Comparison of ENCODE assay signal across 8 cellular contexts in genomic region chr3:149655826-149656599, GRCh38. TPM values are rescaled to one million over a fixed set of nuclear protein-coding genes. Genes with fewer than 3 reads are reported as not detected.
A peak's percentile ranks its signal among the peaks of the same experiment; 100 is the strongest.
DNase-seq lines count a peak whose midpoint lies in the region; ATAC-seq, FAIRE-seq and TF ChIP-seq lines count a peak whose summit lies in the region.

No MANE protein-coding gene starts in this region.

- no peak overlapping the region for H4K91ac ChIP-seq in neuronal stem cell (ENCODE audit: low read depth, low read length, poor library complexity)

- DNase-seq in CD8-positive, alpha-beta T cell, result no peak
- DNase-seq in SJCRH30 (peak in 1 of 2 experiments; percentile 38), fibroblast of mammary gland (ENCODE audit: low read depth) (peak; percentile 41), neuronal stem cell (ENCODE audit: low spot score) (no peak), NCI-H2171 treated with DMSO at 0.1 percent for 48 hours (lab: John Stamatoyannopoulos, UW) (no peak), GM12891 (ENCODE audit: insufficient read length, low spot score) (no peak), NCI-H774 (lab: John Stamatoyannopoulos, UW) (no peak)

- no peak overlapping the region for H3K4ac ChIP-seq in neuronal stem cell (ENCODE audit: low read length)

- no peak for FAIRE-seq in GM12891 (lab: Jason Lieb, UNC)

- H3K4me3 ChIP-seq in CD8-positive, alpha-beta T cell (ENCODE audit: low read depth, low read length), result no peak overlapping the region
- H3K4me3 ChIP-seq in SJCRH30 (peak overlapping the region; percentile 71), fibroblast of mammary gland (ENCODE audit: control insufficient read depth, low read depth, low read length) (peak overlapping the region; percentile 95), neuronal stem cell (ENCODE audit: low read length in 2 of 2) (peak overlapping the region; percentile 58 to 92)

- POLR2A ChIA-PET in CD8-positive, alpha-beta T cell (lab: Charles Lee), result no interaction called here

- H3K4me3 Mint-ChIP-seq in CD8-positive, alpha-beta T cell, result peak overlapping the region; percentile 30

- no peak overlapping the region for H2AFZ ChIP-seq in neuronal stem cell (ENCODE audit: low read length)

- peaks cover 48% of the 10 kb centered on the region for H3K27me3 Mint-ChIP-seq in CD8-positive, alpha-beta T cell (ENCODE audit: low read depth)

- H3K9ac ChIP-seq in neuronal stem cell (ENCODE audit: low read depth, low read length, poor library complexity), result peak overlapping the region; percentile 91

- H3K27ac ChIP-seq in CD8-positive, alpha-beta T cell (ENCODE audit: low read depth, low read length), result no peak overlapping the region
- H3K27ac ChIP-seq in SJCRH30 (peak overlapping the region; percentile 93), neuronal stem cell (replicated peaks; ENCODE audit: low read length) (no peak overlapping the region)

- TF ChIP-seq CTCF in CD8-positive, alpha-beta T cell (IDR thresholded peaks at IDR 0.05), result no peak
- no peak for TF ChIP-seq CTCF in fibroblast of mammary gland (conservative IDR thresholded peaks at IDR 0.05; ENCODE audit: control insufficient read depth, insufficient read depth, low read depth, low read length)

- no CpG with 5 or more reads among the region's 2 CpGs for WGBS in neuronal stem cell (ENCODE audit: extremely low coverage in 2 of 2, insufficient read length in 2 of 2, insufficient replicate concordance in 1 of 2), 2 donors

- peak overlapping the region; percentile 96 for H3K4me2 ChIP-seq in neuronal stem cell (ENCODE audit: insufficient read depth, low read length, poor library complexity, severe bottlenecking)

- no peak overlapping the region for H4K8ac ChIP-seq in neuronal stem cell (ENCODE audit: low read depth, low read length)

- no peak overlapping the region for H3K27ac Mint-ChIP-seq in CD8-positive, alpha-beta T cell

- no peak overlapping the region for H3K23ac ChIP-seq in neuronal stem cell (ENCODE audit: low read depth, low read length, poor library complexity)

- no peak overlapping the region for H2BK12ac ChIP-seq in neuronal stem cell (ENCODE audit: low read length)

- peaks cover 7% of the 10 kb centered on the region for H3K79me1 ChIP-seq in neuronal stem cell (ENCODE audit: low read depth, low read length)

- H3K14ac ChIP-seq in neuronal stem cell (ENCODE audit: low read length), result no peak overlapping the region

- H2BK15ac ChIP-seq in neuronal stem cell (ENCODE audit: low read length), result no peak overlapping the region

- CTCF ChIA-PET in CD8-positive, alpha-beta T cell (lab: Charles Lee), result interaction anchor here (0.6 kb wide), 1 partner anchor 331 kb away, joined by 3 read pairs; no protein-coding TSS in a partner anchor

- no peak overlapping the region for H2BK120ac ChIP-seq in neuronal stem cell (ENCODE audit: low read depth, low read length)

- H3K9me3 Mint-ChIP-seq in CD8-positive, alpha-beta T cell, result no peaks in the 10 kb centered on the region

- peaks cover 18% of the 10 kb centered on the region for H3K4me1 Mint-ChIP-seq in CD8-positive, alpha-beta T cell (ENCODE audit: low read depth)

- no peak for ATAC-seq in CD8-positive, alpha-beta T cell
- no peak for ATAC-seq in HG02981 (IDR thresholded peaks at IDR 0.05; ENCODE audit: unreplicated experiment)

- H3K4me1 ChIP-seq in CD8-positive, alpha-beta T cell (ENCODE audit: insufficient read depth, low read length), result peaks cover 4% of the 10 kb centered on the region
- H3K4me1 ChIP-seq in SJCRH30 (peaks cover 10% of the 10 kb centered on the region), neuronal stem cell (ENCODE audit: control insufficient read depth in 2 of 2, insufficient read depth in 1 of 2, low read depth in 1 of 2, low read length in 2 of 2) (peaks cover 4 to 10% of the 10 kb centered on the region in 2 donors)

- no peaks in the 10 kb centered on the region for H3K36me3 ChIP-seq in CD8-positive, alpha-beta T cell (ENCODE audit: insufficient read depth, low read length)
- H3K36me3 ChIP-seq in SJCRH30, result peaks cover 30% of the 10 kb centered on the region
- peaks cover 0 to 40% of the 10 kb centered on the region in 2 donors for H3K36me3 ChIP-seq in neuronal stem cell (replicated peaks in 1 of 2; ENCODE audit: control insufficient read depth in 2 of 2, insufficient read depth in 2 of 2, low read length in 2 of 2)

- H2BK5ac ChIP-seq in neuronal stem cell (ENCODE audit: low read length), result no peak overlapping the region

- H3K18ac ChIP-seq in neuronal stem cell (ENCODE audit: low read length), result no peak overlapping the region

- H3K36me3 Mint-ChIP-seq in CD8-positive, alpha-beta T cell, result no peaks in the 10 kb centered on the region

- TF ChIP-seq POLR2A in GM12891 (IDR thresholded peaks at IDR 0.05; ENCODE audit: low read depth, low read length), result no peak

- H2AK5ac ChIP-seq in neuronal stem cell (ENCODE audit: low read depth, low read length), result no peak overlapping the region

- peaks cover 4% of the 10 kb centered on the region for H3K27me3 ChIP-seq in CD8-positive, alpha-beta T cell (ENCODE audit: insufficient read depth, low read length)
- H3K27me3 ChIP-seq in SJCRH30, result no peaks in the 10 kb centered on the region
- H3K27me3 ChIP-seq in neuronal stem cell (ENCODE audit: control insufficient read depth in 3 of 3, insufficient read depth in 3 of 3, low read depth in 1 of 3, low read length in 3 of 3), result peaks cover 0 to 3% (median 0%) of the 10 kb centered on the region in 3 experiments

- intact Hi-C loops in CD8-positive, alpha-beta T cell (cut with DNase I, micrococcal nuclease), result loop anchor here in 1 of 2 experiments (10.0 kb wide), 1 partner anchor 71 kb away; no protein-coding TSS in a partner anchor

- no peaks in the 10 kb centered on the region for H3K9me3 ChIP-seq in CD8-positive, alpha-beta T cell (ENCODE audit: low read length)
- H3K9me3 ChIP-seq in SJCRH30 (replicated peaks) (no peaks in the 10 kb centered on the region), neuronal stem cell (replicated peaks in 1 of 2; ENCODE audit: control insufficient read depth in 2 of 2, insufficient read depth in 1 of 2, low read depth in 1 of 2, low read length in 2 of 2) (peaks cover 0 to 11% of the 10 kb centered on the region in 2 donors)

TF ChIP-seq in GM12891, 5 proteins besides CTCF, POLR2A, EP300 and RAD21:
- TF ChIP-seq POLR2AphosphoS5 (IDR thresholded peaks at IDR 0.05; ENCODE audit: low read depth, low read length), result no peak
- no peak for TF ChIP-seq PAX5 (IDR thresholded peaks at IDR 0.05; ENCODE audit: insufficient read depth, low read length, severe bottlenecking)
- TF ChIP-seq TAF1 (IDR thresholded peaks at IDR 0.05; ENCODE audit: low read depth, low read length), result no peak
- no peak for TF ChIP-seq SPI1 (IDR thresholded peaks at IDR 0.05; ENCODE audit: low read depth, low read length)
- TF ChIP-seq POU2F2 (IDR thresholded peaks at IDR 0.05; ENCODE audit: low read depth, low read length), result no peak

RNA-seq across cellular contexts. Expression of gene WWTR1, which starts 1.8 kb away (rescaled TPM):
- under 1 TPM; 0.11 to 0.25 TPM for total RNA-seq in CD8-positive, alpha-beta T cell
- 48.0 and 49.1 TPM in 2 replicates for total RNA-seq in SJCRH30 (2014; rRNA removed; shearing (Covaris generic))
- polyA plus RNA-seq in neuronal stem cell (2013, experiment 1 of 2), result 13.6 TPM
- 14.5 TPM for polyA plus RNA-seq in neuronal stem cell (2013, experiment 2 of 2)
- 0.12 TPM for polyA plus RNA-seq in GM12891 (2012; ENCODE audit: low read depth, missing spikeins)

Comparison
In these comparisons a context has a peak if more than half of its experiments do, and no peak if none do; other contexts are left out.
1. RNA of gene WWTR1, which starts 1.8 kb away (total RNA-seq): 48.0 to 49.1 TPM in SJCRH30; 0.11 to 0.25 TPM in CD8-positive, alpha-beta T cell; every median in the first group is over 10 times any median in the second.